In the genomic region with DNA sequence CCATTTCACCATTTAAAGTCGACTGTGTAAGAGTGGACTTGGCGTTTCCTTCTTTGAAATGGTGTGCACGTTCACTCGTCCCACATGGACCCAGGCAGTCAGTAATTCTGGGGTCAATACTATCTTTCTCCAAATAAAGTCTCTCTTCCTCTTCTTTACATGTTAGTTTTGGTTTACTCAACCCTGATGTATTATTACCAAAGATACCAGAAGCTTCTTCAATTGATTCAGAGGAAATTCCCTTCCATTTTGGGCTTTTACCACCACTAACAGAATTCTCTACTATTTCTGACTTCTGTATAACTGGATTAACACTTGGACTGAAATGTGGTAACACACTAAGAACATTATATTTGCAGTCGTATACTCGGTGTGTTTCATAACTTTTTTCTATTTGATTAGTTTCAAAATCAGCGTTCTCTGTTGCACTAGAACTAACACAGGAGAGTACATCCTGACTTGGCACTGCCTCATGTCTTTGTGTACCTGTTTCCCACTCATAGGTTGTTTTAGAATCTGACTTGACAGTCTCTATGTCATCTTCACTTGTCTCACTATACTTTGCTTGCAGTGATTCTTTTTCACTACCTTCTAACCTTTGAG, we compare ENCODE assay signal across 1 cellular context.
TF ChIP-seq lines count a peak whose summit lies in the region.

No MANE protein-coding gene starts in this region.

TF ChIP-seq in GM12878, 131 proteins besides CTCF, POLR2A, EP300 and RAD21 (continued from another document):
- TF ChIP-seq, protein P1, sequence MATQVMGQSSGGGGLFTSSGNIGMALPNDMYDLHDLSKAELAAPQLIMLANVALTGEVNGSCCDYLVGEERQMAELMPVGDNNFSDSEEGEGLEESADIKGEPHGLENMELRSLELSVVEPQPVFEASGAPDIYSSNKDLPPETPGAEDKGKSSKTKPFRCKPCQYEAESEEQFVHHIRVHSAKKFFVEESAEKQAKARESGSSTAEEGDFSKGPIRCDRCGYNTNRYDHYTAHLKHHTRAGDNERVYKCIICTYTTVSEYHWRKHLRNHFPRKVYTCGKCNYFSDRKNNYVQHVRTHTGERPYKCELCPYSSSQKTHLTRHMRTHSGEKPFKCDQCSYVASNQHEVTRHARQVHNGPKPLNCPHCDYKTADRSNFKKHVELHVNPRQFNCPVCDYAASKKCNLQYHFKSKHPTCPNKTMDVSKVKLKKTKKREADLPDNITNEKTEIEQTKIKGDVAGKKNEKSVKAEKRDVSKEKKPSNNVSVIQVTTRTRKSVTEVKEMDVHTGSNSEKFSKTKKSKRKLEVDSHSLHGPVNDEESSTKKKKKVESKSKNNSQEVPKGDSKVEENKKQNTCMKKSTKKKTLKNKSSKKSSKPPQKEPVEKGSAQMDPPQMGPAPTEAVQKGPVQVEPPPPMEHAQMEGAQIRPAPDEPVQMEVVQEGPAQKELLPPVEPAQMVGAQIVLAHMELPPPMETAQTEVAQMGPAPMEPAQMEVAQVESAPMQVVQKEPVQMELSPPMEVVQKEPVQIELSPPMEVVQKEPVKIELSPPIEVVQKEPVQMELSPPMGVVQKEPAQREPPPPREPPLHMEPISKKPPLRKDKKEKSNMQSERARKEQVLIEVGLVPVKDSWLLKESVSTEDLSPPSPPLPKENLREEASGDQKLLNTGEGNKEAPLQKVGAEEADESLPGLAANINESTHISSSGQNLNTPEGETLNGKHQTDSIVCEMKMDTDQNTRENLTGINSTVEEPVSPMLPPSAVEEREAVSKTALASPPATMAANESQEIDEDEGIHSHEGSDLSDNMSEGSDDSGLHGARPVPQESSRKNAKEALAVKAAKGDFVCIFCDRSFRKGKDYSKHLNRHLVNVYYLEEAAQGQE (IDR thresholded peaks at IDR 0.05; ENCODE audit: low read depth, low read length): no peak
- TF ChIP-seq RUNX3 (IDR thresholded peaks at IDR 0.05; ENCODE audit: low read length) (peak; percentile 54; the same call in 1 of the 2 replicates), RELA (IDR thresholded peaks at IDR 0.05; ENCODE audit: borderline replicate concordance, partially characterized antibody) (no peak), POLR2AphosphoS5 (IDR thresholded peaks at IDR 0.05; ENCODE audit: low read length) (no peak), HCFC1 (IDR thresholded peaks at IDR 0.05; ENCODE audit: low read length) (no peak), MEF2A (IDR thresholded peaks at IDR 0.05; ENCODE audit: insufficient read depth, low read depth, low read length) (0 out of 2 replicates have a peak, but pooled peaks have one; percentile 58), ZNF384 (IDR thresholded peaks at IDR 0.05; ENCODE audit: borderline replicate concordance, low read depth, low read length) (no peak), SPI1 (IDR thresholded peaks at IDR 0.05; ENCODE audit: borderline replicate concordance, insufficient read depth, low read depth, low read length) (peak; percentile 41; the same call in 1 of the 2 replicates)
- TF ChIP-seq, protein P2, sequence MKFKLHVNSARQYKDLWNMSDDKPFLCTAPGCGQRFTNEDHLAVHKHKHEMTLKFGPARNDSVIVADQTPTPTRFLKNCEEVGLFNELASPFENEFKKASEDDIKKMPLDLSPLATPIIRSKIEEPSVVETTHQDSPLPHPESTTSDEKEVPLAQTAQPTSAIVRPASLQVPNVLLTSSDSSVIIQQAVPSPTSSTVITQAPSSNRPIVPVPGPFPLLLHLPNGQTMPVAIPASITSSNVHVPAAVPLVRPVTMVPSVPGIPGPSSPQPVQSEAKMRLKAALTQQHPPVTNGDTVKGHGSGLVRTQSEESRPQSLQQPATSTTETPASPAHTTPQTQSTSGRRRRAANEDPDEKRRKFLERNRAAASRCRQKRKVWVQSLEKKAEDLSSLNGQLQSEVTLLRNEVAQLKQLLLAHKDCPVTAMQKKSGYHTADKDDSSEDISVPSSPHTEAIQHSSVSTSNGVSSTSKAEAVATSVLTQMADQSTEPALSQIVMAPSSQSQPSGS (IDR thresholded peaks at IDR 0.05; ENCODE audit: low read length): no peak
- TF ChIP-seq, protein P3, sequence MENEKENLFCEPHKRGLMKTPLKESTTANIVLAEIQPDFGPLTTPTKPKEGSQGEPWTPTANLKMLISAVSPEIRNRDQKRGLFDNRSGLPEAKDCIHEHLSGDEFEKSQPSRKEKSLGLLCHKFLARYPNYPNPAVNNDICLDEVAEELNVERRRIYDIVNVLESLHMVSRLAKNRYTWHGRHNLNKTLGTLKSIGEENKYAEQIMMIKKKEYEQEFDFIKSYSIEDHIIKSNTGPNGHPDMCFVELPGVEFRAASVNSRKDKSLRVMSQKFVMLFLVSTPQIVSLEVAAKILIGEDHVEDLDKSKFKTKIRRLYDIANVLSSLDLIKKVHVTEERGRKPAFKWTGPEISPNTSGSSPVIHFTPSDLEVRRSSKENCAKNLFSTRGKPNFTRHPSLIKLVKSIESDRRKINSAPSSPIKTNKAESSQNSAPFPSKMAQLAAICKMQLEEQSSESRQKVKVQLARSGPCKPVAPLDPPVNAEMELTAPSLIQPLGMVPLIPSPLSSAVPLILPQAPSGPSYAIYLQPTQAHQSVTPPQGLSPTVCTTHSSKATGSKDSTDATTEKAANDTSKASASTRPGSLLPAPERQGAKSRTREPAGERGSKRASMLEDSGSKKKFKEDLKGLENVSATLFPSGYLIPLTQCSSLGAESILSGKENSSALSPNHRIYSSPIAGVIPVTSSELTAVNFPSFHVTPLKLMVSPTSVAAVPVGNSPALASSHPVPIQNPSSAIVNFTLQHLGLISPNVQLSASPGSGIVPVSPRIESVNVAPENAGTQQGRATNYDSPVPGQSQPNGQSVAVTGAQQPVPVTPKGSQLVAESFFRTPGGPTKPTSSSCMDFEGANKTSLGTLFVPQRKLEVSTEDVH (IDR thresholded peaks at IDR 0.05; ENCODE audit: low read depth, partially characterized antibody): no peak
TF ChIP-seq in GM12878: peak in this region for 3.
